ENCODE assay signal across 25 cellular contexts in the genomic region with DNA sequence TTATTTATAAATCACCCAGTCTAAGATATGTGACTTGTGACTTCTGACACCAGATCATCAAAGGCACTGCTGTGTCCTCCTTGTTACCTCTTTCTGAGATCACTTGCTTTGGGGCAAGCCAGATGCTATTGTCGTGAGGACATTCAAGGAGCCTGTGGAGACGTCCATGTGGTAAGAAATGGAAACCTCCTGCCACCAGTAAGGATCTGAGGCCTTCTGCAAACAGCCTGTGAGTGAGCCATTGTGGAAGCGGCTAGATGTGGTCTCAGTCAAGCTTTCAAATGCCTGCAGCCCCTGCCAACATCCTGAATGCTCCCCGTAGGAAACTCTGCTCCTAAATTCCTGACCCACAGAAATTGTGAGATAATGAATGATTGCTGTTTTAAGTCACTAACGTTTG. TPM values are rescaled to one million over a fixed set of nuclear protein-coding genes. Genes with fewer than 3 reads are reported as not detected.
DNase-seq lines count a peak whose midpoint lies in the region; ATAC-seq and TF ChIP-seq lines count a peak whose summit lies in the region.
"Had no signal": no experiment of that assay in that cellular context is flagged by ENCODE, and none has a peak within 500 bp of the region (broad histone marks: within the 10 kb centered on the region; RNA-seq: fewer than 3 reads in every experiment).

No MANE protein-coding gene starts in this region.

- H3K36me3 Mint-ChIP-seq in activated CD4-positive, alpha-beta T cell treated with anti-CD3 and anti-CD28 coated beads, Interleukin-2, amount 10 ng/mL, durations not matched to agents 24 days and 14 days (ENCODE audit: low read depth) = peaks cover 3% of the 10 kb centered on the region
- H3K36me3 Mint-ChIP-seq: CD14-positive monocyte, IgD-negative memory B cell had no signal

- H2AK5ac ChIP-seq in mesendoderm (ENCODE audit: low read length) = no peak overlapping the region

- H2BK120ac ChIP-seq in mesendoderm (ENCODE audit: low read depth, low read length) = no peak overlapping the region

- H3K27ac Mint-ChIP-seq in activated CD4-positive, alpha-beta T cell treated with anti-CD3 and anti-CD28 coated beads, Interleukin-2, amount 10 ng/mL, durations not matched to agents 24 days and 14 days = no peak overlapping the region

- no peak overlapping the region for H2BK5ac ChIP-seq in mesendoderm (ENCODE audit: low read length)

- H3K4me1 ChIP-seq in mesendoderm (ENCODE audit: control insufficient read depth, low read depth, low read length) (peaks cover 10% of the 10 kb centered on the region), ascending aorta (no peaks in the 10 kb centered on the region)
- H3K4me1 ChIP-seq: BE2C, Peyer's patch had no signal

- TF ChIP-seq CTCF in ascending aorta (IDR thresholded peaks at IDR 0.05) = no peak

- H3K27ac ChIP-seq in mesendoderm (ENCODE audit: low read depth, low read length) (no peak overlapping the region), ascending aorta (no peak overlapping the region)
- H3K27ac ChIP-seq: 22Rv1, Peyer's patch had no signal

- H3K4me3 Mint-ChIP-seq in activated CD4-positive, alpha-beta T cell treated with anti-CD3 and anti-CD28 coated beads, Interleukin-2, amount 10 ng/mL, durations not matched to agents 24 days and 14 days = no peak overlapping the region
- H3K4me3 Mint-ChIP-seq: CD14-positive monocyte, IgD-negative memory B cell had no signal

- no peak overlapping the region for H2BK15ac ChIP-seq in mesendoderm (replicated peaks; ENCODE audit: low read depth)

- H3K79me1 ChIP-seq in mesendoderm (ENCODE audit: low read length) = no peaks in the 10 kb centered on the region

- no peak overlapping the region for H3K4me2 ChIP-seq in mesendoderm (ENCODE audit: low read length)
- H3K4me2 ChIP-seq: SK-N-SH had no signal

- H4K5ac ChIP-seq in mesendoderm (ENCODE audit: low read length) = no peak overlapping the region

- H3K4ac ChIP-seq in mesendoderm (ENCODE audit: low read depth, low read length) = no peak overlapping the region

- no peak for ATAC-seq in activated CD4-positive, CD25-positive, alpha-beta regulatory T cell treated with anti-CD3 and anti-CD28 coated beads, Interleukin-2, amount 50 U/mL, for 24 hours
- no peak for ATAC-seq in GM19351 (IDR thresholded peaks at IDR 0.05; ENCODE audit: unreplicated experiment)

- H3K56ac ChIP-seq in mesendoderm (ENCODE audit: low read length) = peak overlapping the region; percentile 62

- H3K18ac ChIP-seq in mesendoderm (ENCODE audit: low read length) = no peak overlapping the region

- H3K4me3 ChIP-seq in mesendoderm (ENCODE audit: low read length) (no peak overlapping the region), ascending aorta (no peak overlapping the region)
- H3K4me3 ChIP-seq: Peyer's patch had no signal

- H3K23ac ChIP-seq in mesendoderm (ENCODE audit: low read length) = no peak overlapping the region

- H3K36me3 ChIP-seq in mesendoderm (ENCODE audit: control insufficient read depth, insufficient read depth, low read length) = no peaks in the 10 kb centered on the region
- no peaks in the 10 kb centered on the region for H3K36me3 ChIP-seq in ascending aorta
- H3K36me3 ChIP-seq: BE2C, Peyer's patch had no signal

- H3K27me3 ChIP-seq in mesendoderm (ENCODE audit: insufficient read depth, low read length, poor library complexity) (no peaks in the 10 kb centered on the region), ascending aorta (no peaks in the 10 kb centered on the region)
- H3K27me3 ChIP-seq: Peyer's patch had no signal

- H3K9ac ChIP-seq in mesendoderm (ENCODE audit: low read length) = no peak overlapping the region
- H3K9ac ChIP-seq: SK-N-SH had no signal

- H3K9me3 Mint-ChIP-seq in activated CD4-positive, alpha-beta T cell treated with anti-CD3 and anti-CD28 coated beads, Interleukin-2, amount 10 ng/mL, durations not matched to agents 24 days and 14 days = peaks cover 7% of the 10 kb centered on the region
- H3K9me3 Mint-ChIP-seq: IgD-negative memory B cell had no signal

- no peak overlapping the region for H4K8ac ChIP-seq in mesendoderm (ENCODE audit: low read depth, low read length)

- no peaks in the 10 kb centered on the region for H3K27me3 Mint-ChIP-seq in activated CD4-positive, alpha-beta T cell treated with anti-CD3 and anti-CD28 coated beads, Interleukin-2, amount 10 ng/mL, durations not matched to agents 24 days and 14 days
- H3K27me3 Mint-ChIP-seq: IgD-negative memory B cell had no signal

- H3K79me2 ChIP-seq in mesendoderm (ENCODE audit: control insufficient read depth, insufficient read depth, low read length) = no peaks in the 10 kb centered on the region

- WGBS in mesendoderm (ENCODE audit: extremely low coverage, insufficient coverage, low lambda C conversion rate) = no CpG with 5 or more reads among the region's 5 CpGs

- H3K4me1 Mint-ChIP-seq in activated CD4-positive, alpha-beta T cell treated with anti-CD3 and anti-CD28 coated beads, Interleukin-2, amount 10 ng/mL, durations not matched to agents 24 days and 14 days = peaks cover 8% of the 10 kb centered on the region
- H3K4me1 Mint-ChIP-seq: IgD-negative memory B cell had no signal

- H3K9me3 ChIP-seq in ascending aorta = no peaks in the 10 kb centered on the region
- H3K9me3 ChIP-seq: BE2C, Peyer's patch, SK-N-SH had no signal

- intact Hi-C loops in activated CD4-positive, alpha-beta T cell treated with anti-CD3 and anti-CD28 coated beads, Interleukin-2, amount 10 ng/mL, durations not matched to agents 24 days and 14 days (cut with micrococcal nuclease) = no loop called here
- intact Hi-C loops in ascending aorta (cut with DNase I) = no loop called here

- peak; percentile 43 for DNase-seq in activated CD4-positive, alpha-beta T cell treated with anti-CD3 and anti-CD28 coated beads, Interleukin-2, amount 10 ng/mL, durations not matched to agents 24 days and 14 days
- no peak for DNase-seq in activated CD4-positive, alpha-beta T cell treated with anti-CD3 and anti-CD28 coated beads, Interleukin-2, amount 50 U/mL, for 1 hour
- peak; percentile 11 for DNase-seq in astrocyte of the hippocampus (ENCODE audit: low read depth, low spot score)
- DNase-seq in mesendoderm = peak; percentile 71
- no peak for DNase-seq in ascending aorta (ENCODE audit: low spot score in 2 of 2)
- no peak for DNase-seq in activated CD8-positive, alpha-beta memory T cell treated with anti-CD3 and anti-CD28 coated beads, Interleukin-2, amount 50 U/mL, for 48 hours
- DNase-seq: ACHN, BE2C, Calu3, DMS79 treated with DMSO at 0.1 percent for 48 hours, GF-D8, NCI-H1048, NCI-H1417 treated with DMSO at 0.1 percent for 48 hours, NCI-H1694 treated with DMSO at 0.1 percent for 48 hours, NCI-H2081, NCI-H2227 treated with DMSO at 0.1 percent for 48 hours, NCI-H526 treated with DMSO at 0.1 percent for 48 hours, Peyer's patch, SIG-M5, SK-N-SH had no signal

RNA-seq across cellular contexts. Expression of a gene that starts 11.7 kb away (rescaled TPM):
- total RNA-seq in activated CD4-positive, alpha-beta T cell treated with anti-CD3 and anti-CD28 coated beads, Interleukin-2, amount 10 ng/mL, durations not matched to agents 24 days and 14 days = 87.6 and 88.4 TPM in 2 replicates
- 93.2 TPM for polyA plus RNA-seq in mesendoderm (2013, experiment 1 of 2)
- polyA plus RNA-seq in mesendoderm (2013, experiment 2 of 2) = 91.8 TPM
- total RNA-seq in ascending aorta = 105 TPM

Comparison
In these comparisons a context has a peak if more than half of its experiments do, and no peak if none do; other contexts are left out.
1. DNase-seq: peak in activated CD4-positive, alpha-beta T cell treated with anti-CD3 and anti-CD28 coated beads, Interleukin-2, amount 10 ng/mL, durations not matched to agents 24 days and 14 days (single experiment), astrocyte of the hippocampus (single experiment) and mesendoderm (single experiment); none in activated CD4-positive, alpha-beta T cell treated with anti-CD3 and anti-CD28 coated beads, Interleukin-2, amount 50 U/mL, for 1 hour (single experiment), ascending aorta (0 of 2) and activated CD8-positive, alpha-beta memory T cell treated with anti-CD3 and anti-CD28 coated beads, Interleukin-2, amount 50 U/mL, for 48 hours (single experiment).